Comparison of ENCODE assay signal across 20 cellular contexts in the genomic region with DNA sequence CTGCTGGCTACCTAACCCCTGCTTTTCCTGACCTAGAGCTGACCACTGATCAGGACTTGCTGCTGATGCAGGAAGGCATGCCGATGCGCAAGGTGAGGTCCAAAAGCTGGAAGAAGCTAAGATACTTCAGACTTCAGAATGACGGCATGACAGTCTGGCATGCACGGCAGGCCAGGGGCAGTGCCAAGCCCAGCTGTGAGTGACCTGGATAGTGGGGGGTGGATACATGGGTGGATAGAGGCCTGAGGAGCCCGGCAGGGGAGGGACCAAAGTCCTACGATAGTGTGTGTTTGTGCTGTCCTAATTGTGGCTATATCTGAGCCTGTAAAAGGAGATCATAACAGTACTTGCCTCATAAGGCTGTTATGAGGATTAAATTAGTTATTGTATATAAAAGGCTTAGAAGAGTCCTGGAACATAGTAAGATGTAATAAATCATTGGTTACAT.
"Had no signal": no experiment of that assay in that cellular context is flagged by ENCODE, and none has a peak within 500 bp of the region (broad histone marks: within the 10 kb centered on the region; RNA-seq: fewer than 3 reads in every experiment).

No MANE protein-coding gene starts in this region.

- DNase-seq: activated CD4-positive, alpha-beta T cell treated with anti-CD3 and anti-CD28 coated beads, Interleukin-2, amount 50 U/mL, for 4 hours; activated gamma-delta T cell; adrenal gland; cerebellar nuclear complex; effector CD4-positive, alpha-beta T cell; glutamatergic neuron; hypothalamus; left lung; naive B cell; stimulated activated CD4-positive, alpha-beta T cell treated with anti-CD3 and anti-CD28 coated beads, Interleukin-12 subunit alpha, Interleukin-12 subunit beta, amount 100 ng/mL, for 4 hours; stimulated activated CD4-positive, alpha-beta T cell treated with anti-CD3 and anti-CD28 coated beads, Interleukin-1b, Interleukin-23, amount 100 ng/mL, for 48 hours; stimulated activated CD8-positive, alpha-beta memory T cell treated with anti-CD3 and anti-CD28 coated beads, Interleukin-4, amount 100 ng/mL, for 48 hours; stimulated activated naive CD4-positive, alpha-beta T cell; substantia nigra; tibial artery; uterus had no signal

- H3K27me3 ChIP-seq: adrenal gland, breast epithelium, left lung, neural progenitor cell, tibial artery, uterus had no signal

- H3K4me1 ChIP-seq: adrenal gland, breast epithelium, left lung, neural progenitor cell, tibial artery, uterus had no signal

- H3K36me3 ChIP-seq: adrenal gland, breast epithelium, left lung, neural progenitor cell, uterus had no signal

- ATAC-seq: activated naive CD4-positive, alpha-beta T cell treated with anti-CD3 and anti-CD28 coated beads, Interleukin-2, amount 50 U/mL, for 72 hours; esophagus mucosa; left lung had no signal

- H3K27ac ChIP-seq: adrenal gland, breast epithelium, left lung, neural progenitor cell, tibial artery, uterus had no signal

- H3K4me3 ChIP-seq: adrenal gland, breast epithelium, left lung, neural progenitor cell, tibial artery, uterus had no signal

- H3K9me3 ChIP-seq: adrenal gland, breast epithelium, left lung, tibial artery, uterus had no signal
